8 cellular contexts compared by ENCODE assay signal in genomic region chr9:131738838-131739191, GRCh38. TPM values are rescaled to one million over a fixed set of nuclear protein-coding genes. Genes with fewer than 3 reads are reported as not detected.
DNase-seq lines count a peak whose midpoint lies in the region; ATAC-seq, FAIRE-seq and TF ChIP-seq lines count a peak whose summit lies in the region.

No MANE protein-coding gene starts in this region.

- DNase-seq in DMS79 treated with DMSO at 0.1 percent for 48 hours (lab: John Stamatoyannopoulos, UW) (peak; percentile 40), DMS79 (lab: John Stamatoyannopoulos, UW) (no peak), H1 (ENCODE audit: low read depth in 1 of 2, low spot score in 2 of 2) (peak in 1 of 2 experiments; percentile 70), posterior vena cava (ENCODE audit: low spot score) (no peak)

- no peak overlapping the region for H2BK15ac ChIP-seq in H1 (ENCODE audit: low read length)

- H3K36me3 ChIP-seq in OCI-LY3 (replicated peaks; ENCODE audit: low read depth, low read length), result peaks cover 9% of the 10 kb centered on the region
- no peaks in the 10 kb centered on the region for H3K36me3 ChIP-seq in H1 (ENCODE audit: control insufficient read depth in 2 of 4, insufficient read depth in 4 of 4, low read length in 3 of 4)
- H3K36me3 ChIP-seq in neuron (ENCODE audit: insufficient read depth, low read length), result no peaks in the 10 kb centered on the region

- H3K9me3 ChIP-seq in OCI-LY3 (ENCODE audit: insufficient read depth, low read length) (no peaks in the 10 kb centered on the region), H1 (ENCODE audit: insufficient read depth in 2 of 2, low read depth in 1 of 2, low read length in 1 of 2) (peaks cover 0 to 7% of the 10 kb centered on the region in 2 experiments; a peak in 1 of 4 replicates), neuron (ENCODE audit: low read length) (no peaks in the 10 kb centered on the region)

- ATAC-seq in HG03139 (IDR thresholded peaks at IDR 0.05; ENCODE audit: unreplicated experiment), result no peak
- ATAC-seq in HG03378 (IDR thresholded peaks at IDR 0.05; ENCODE audit: unreplicated experiment), result no peak

- peaks cover 17% of the 10 kb centered on the region for H3K79me1 ChIP-seq in H1 (ENCODE audit: low read depth, low read length)

- H3K23ac ChIP-seq in H1 (ENCODE audit: insufficient read length), result no peak overlapping the region

- H4K8ac ChIP-seq in H1 (ENCODE audit: extremely low read depth, insufficient read depth, low read length), result no peak overlapping the region

- no peak for TF ChIP-seq POLR2A in H1 (IDR thresholded peaks at IDR 0.05; ENCODE audit: control extremely low read depth in 1 of 2, low read depth in 2 of 2, low read length in 2 of 2)

- WGBS in H1 (ENCODE audit: extremely low coverage in 1 of 2, insufficient coverage in 1 of 2, insufficient read length in 1 of 2, insufficient replicate concordance in 2 of 2, low coverage in 1 of 2, low lambda C conversion rate in 2 of 2, missing lambda C conversion rate in 1 of 2), 2 experiments, result 15% methylated on average over 6 of the region's 7 CpGs; no CpG with 5 or more reads in 1 of the 2 experiments

- no peak for FAIRE-seq in H1 (lab: Jason Lieb, UNC)

- H3K14ac ChIP-seq in H1 (ENCODE audit: insufficient read length), result no peak overlapping the region

- no peak overlapping the region for H4K5ac ChIP-seq in H1 (ENCODE audit: insufficient read length, low read depth, low read length)

- H4K20me1 ChIP-seq in OCI-LY3 (ENCODE audit: insufficient read depth, low read length) (no peaks in the 10 kb centered on the region), H1 (replicated peaks in 1 of 2; ENCODE audit: control insufficient read depth in 1 of 2, insufficient read depth in 2 of 2, low read length in 2 of 2) (peaks cover 0 to 18% of the 10 kb centered on the region in 2 experiments)

- H3K4me1 ChIP-seq in OCI-LY3 (ENCODE audit: low read length) (peaks cover 59% of the 10 kb centered on the region), H1 (replicated peaks in 1 of 4; ENCODE audit: control insufficient read depth in 3 of 4, insufficient read depth in 4 of 4, low read length in 3 of 4) (peaks cover 2 to 8% (median 4%) of the 10 kb centered on the region in 4 experiments; a peak in 5 of 7 replicates), neuron (ENCODE audit: insufficient read depth, low read length) (peaks cover 7% of the 10 kb centered on the region)

- peak overlapping the region; percentile 99 for H3K9ac ChIP-seq in OCI-LY3 (ENCODE audit: low read length)
- peak overlapping the region in 3 of 4 experiments; percentile 51 to 75 (median 57); a peak in 6 of 7 replicates for H3K9ac ChIP-seq in H1 (replicated peaks in 1 of 4; ENCODE audit: extremely low read depth in 1 of 4, low read depth in 3 of 4, low read length in 3 of 4)

- CTCF ChIA-PET in H1 (lab: Charles Lee; ENCODE audit: partially characterized antibody), result interaction anchor here (0.7 to 9.2 kb wide), 14 partner anchors 8 to 260 kb away, joined by 3 to 82 read pairs (median 4); no protein-coding TSS in a partner anchor

- no peak overlapping the region for H3K18ac ChIP-seq in H1 (ENCODE audit: extremely low read depth, low read length)

- no peak overlapping the region for H2BK120ac ChIP-seq in H1 (replicated peaks; ENCODE audit: low read depth, low read length)

- no peak overlapping the region for H2AFZ ChIP-seq in OCI-LY3 (ENCODE audit: low read depth, low read length)
- H2AFZ ChIP-seq in H1 (ENCODE audit: low read length), result 0 out of 2 replicates have a peak overlapping the region, but pooled peaks have one; percentile 36
- H2AFZ ChIP-seq in neuron (ENCODE audit: low read depth, low read length), result peak overlapping the region; percentile 20

- no peak overlapping the region for H2BK12ac ChIP-seq in H1 (ENCODE audit: low read depth, low read length)

- no peaks in the 10 kb centered on the region for H3K27me3 ChIP-seq in OCI-LY3 (ENCODE audit: low read depth, low read length)
- H3K27me3 ChIP-seq in H1 (replicated peaks in 1 of 4; ENCODE audit: control insufficient read depth in 3 of 4, extremely low read depth in 1 of 4, insufficient read depth in 3 of 4, low read length in 3 of 4), result no peaks in the 10 kb centered on the region; a peak in 1 of 7 replicates
- H3K27me3 ChIP-seq in neuron (ENCODE audit: insufficient read depth, low read length), result no peaks in the 10 kb centered on the region

- no peak overlapping the region for H2AK5ac ChIP-seq in H1 (ENCODE audit: low read depth, low read length)

- TF ChIP-seq RAD21 in H1 (IDR thresholded peaks at IDR 0.05 in 1 of 2, conservative IDR thresholded peaks at IDR 0.05 in 1 of 2; ENCODE audit: low read depth in 2 of 2, low read length in 2 of 2), result peak in 1 of 2 experiments; percentile 29; a peak in 1 of 4 replicates

- no peak overlapping the region for H3K56ac ChIP-seq in H1 (replicated peaks; ENCODE audit: insufficient read length, low read depth, low read length)

- peak overlapping the region; percentile 98 for H3K4me3 ChIP-seq in OCI-LY3 (ENCODE audit: low read length)
- H3K4me3 ChIP-seq in H1 (ENCODE audit: extremely low read depth in 1 of 4, insufficient read depth in 2 of 4, low read depth in 3 of 4, low read length in 4 of 4), result peak overlapping the region; percentile 66 to 77 (median 71)
- H3K4me3 ChIP-seq in neuron (ENCODE audit: low read length), result peak overlapping the region; percentile 95

- H3K23me2 ChIP-seq in H1 (ENCODE audit: low read depth, low read length), result peaks cover 2% of the 10 kb centered on the region; the same call in 1 of the 2 replicates

- no peak for TF ChIP-seq CTCF in OCI-LY3 (IDR thresholded peaks at IDR 0.05; ENCODE audit: low read depth, low read length)
- TF ChIP-seq CTCF in H1 (IDR thresholded peaks at IDR 0.05; ENCODE audit: control extremely low read depth in 1 of 3, insufficient read depth in 1 of 3, low read depth in 1 of 3, low read length in 3 of 3), result 0 out of 4 replicates have a peak, but pooled peaks of 1 of the 3 experiments have one; percentile 13

- H2BK20ac ChIP-seq in H1 (ENCODE audit: low read length), result no peak overlapping the region

- no peak overlapping the region for H3K4ac ChIP-seq in H1 (replicated peaks; ENCODE audit: insufficient read length, low read depth, low read length)

- TF ChIP-seq EP300 in H1 (IDR thresholded peaks at IDR 0.05; ENCODE audit: borderline replicate concordance in 1 of 2, low read depth in 2 of 2, low read length in 2 of 2), result no peak

- POLR2A ChIA-PET in H1 (lab: Charles Lee; ENCODE audit: partially characterized antibody), result interaction anchor here (0.5 to 1.7 kb wide), 8 partner anchors 10 to 235 kb away, joined by 3 to 5 read pairs (median 4); no protein-coding TSS in a partner anchor

- H3K27ac ChIP-seq in OCI-LY3 (ENCODE audit: low read length), result peak overlapping the region; percentile 91
- no peak overlapping the region for H3K27ac ChIP-seq in H1 (ENCODE audit: low read depth, low read length)

- intact Hi-C loops in posterior vena cava (cut with DNase I), result loop anchor here in 1 of 2 donors (5.0 kb wide), 1 partner anchor 147 kb away; no protein-coding TSS in a partner anchor

- peaks cover 63% of the 10 kb centered on the region for H3K79me2 ChIP-seq in OCI-LY3 (ENCODE audit: low read length)
- H3K79me2 ChIP-seq in H1 (ENCODE audit: control insufficient read depth in 1 of 2, insufficient read depth in 2 of 2, low read length in 2 of 2), result peaks cover 5 to 50% of the 10 kb centered on the region in 2 experiments; a peak in 3 of 4 replicates

- no peak overlapping the region for H2BK5ac ChIP-seq in H1 (ENCODE audit: low read depth, low read length)

- peak overlapping the region; percentile 87 for H3K4me2 ChIP-seq in OCI-LY3 (ENCODE audit: low read length)
- peak overlapping the region; percentile 69 to 90 for H3K4me2 ChIP-seq in H1 (ENCODE audit: insufficient read depth in 1 of 2, low read depth in 2 of 2, low read length in 2 of 2)

- no peak overlapping the region for H4K91ac ChIP-seq in H1 (replicated peaks; ENCODE audit: insufficient read length, low read length)

TF ChIP-seq in H1, 55 proteins besides CTCF, POLR2A, EP300 and RAD21:
- 0 out of 2 replicates have a peak, but pooled peaks have one; percentile 5 for TF ChIP-seq GABPA (IDR thresholded peaks at IDR 0.05; ENCODE audit: borderline replicate concordance, insufficient read depth, low read length)
- TF ChIP-seq TCF12 (IDR thresholded peaks at IDR 0.05; ENCODE audit: low read depth, low read length), result no peak

RNA-seq across cellular contexts. Expression of gene RAPGEF1, which starts 1.1 kb away (rescaled TPM):
- total RNA-seq in H1 (2021; fragmentation: NEBNext Ultra II Directional; extraction: Animal tissue kit (Norgen Biotek cat#: 25700)), result 73.8 and 78.9 TPM in 2 replicates
- polyA plus RNA-seq in H1 (2011; rRNA removed), result 29.7 and 38.2 TPM in 2 replicates
- polyA plus RNA-seq in H1 (2011; cell fraction: cytosol; rRNA removed), result 28.4 TPM
- polyA plus RNA-seq in H1 (2011; cell fraction: nucleus; rRNA removed), result 54.3 TPM
- 39.8 to 47.1 TPM (median 45.5 TPM) in 4 replicates for polyA plus RNA-seq in H1 (2012, experiment 1 of 2)
- 36.6 TPM for polyA plus RNA-seq in H1 (2012, experiment 2 of 2)
- 43.6 TPM for polyA plus RNA-seq in H1 (2013, experiment 1 of 2)
- polyA plus RNA-seq in H1 (2013, experiment 2 of 2), result 46.5 TPM
- polyA minus RNA-seq in H1 (2011; rRNA and poly(A)+ RNA removed), result 30.4 and 36.4 TPM in 2 replicates
- 22.6 TPM for polyA minus RNA-seq in H1 (2011; cell fraction: cytosol; rRNA and poly(A)+ RNA removed)
- polyA minus RNA-seq in H1 (2011; cell fraction: nucleus; rRNA and poly(A)+ RNA removed), result 22.7 TPM
- 10 to 100 TPM; 74.5 to 90.8 TPM for total RNA-seq in posterior vena cava
